Comparison of ENCODE assay signal across 9 cellular contexts in genomic region chr6:8659404-8660189, GRCh38.
"Had no signal": no experiment of that assay in that cellular context is flagged by ENCODE, and none has a peak within 500 bp of the region (broad histone marks: within the 10 kb centered on the region; RNA-seq: fewer than 3 reads in every experiment).

No MANE protein-coding gene starts in this region.

- ATAC-seq: GM23338, K562 had no signal

- H3K4me3 ChIP-seq: GM23338, K562 had no signal

- DNase-seq: H9, HCEC 1CT, IMR-90, KG1 had no signal

- FAIRE-seq: H1, H54, HTR-8/SVneo, K562 had no signal
